In the genomic region with DNA sequence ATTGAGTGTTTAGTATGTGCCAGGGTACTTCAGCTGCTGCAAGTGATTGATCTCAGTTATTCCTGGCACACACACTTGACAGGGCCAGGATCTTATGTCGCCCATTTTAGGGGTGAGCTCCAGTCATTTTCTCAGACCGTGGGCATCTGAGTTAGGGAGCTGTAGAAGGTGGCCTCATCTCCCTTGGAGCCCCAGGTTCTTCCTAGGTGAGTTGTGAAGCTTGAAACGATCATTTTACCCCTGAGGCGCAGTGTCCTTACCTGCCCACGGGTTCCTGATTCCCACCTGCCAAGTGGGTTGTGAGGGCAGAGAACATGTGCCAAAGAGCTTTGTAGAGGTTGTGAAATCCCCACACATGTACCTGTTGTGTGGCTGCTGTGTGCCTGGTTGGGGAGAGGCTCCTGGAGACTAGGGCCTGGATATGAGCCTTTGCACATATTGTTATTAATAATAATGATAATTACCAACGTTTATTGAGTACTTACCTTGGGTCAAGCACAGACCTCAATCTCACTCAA, we compare ENCODE assay signal across 27 cellular contexts. TPM values are rescaled to one million over a fixed set of nuclear protein-coding genes. Genes with fewer than 3 reads are reported as not detected.
A peak's percentile ranks its signal among the peaks of the same experiment; 100 is the strongest.
DNase-seq lines count a peak whose midpoint lies in the region; ATAC-seq and TF ChIP-seq lines count a peak whose summit lies in the region.
"Had no signal": no experiment of that assay in that cellular context is flagged by ENCODE, and none has a peak within 500 bp of the region (broad histone marks: within the 10 kb centered on the region; RNA-seq: fewer than 3 reads in every experiment).

No MANE protein-coding gene starts in this region.

- no peaks in the 10 kb centered on the region for H3K79me2 ChIP-seq in OCI-LY7 (ENCODE audit: insufficient read depth, low read depth, low read length)

- H3K4me1 Mint-ChIP-seq in Calu3 (ENCODE audit: low read depth, unreplicated experiment) (peaks cover 48% of the 10 kb centered on the region), osteocyte (ENCODE audit: unreplicated experiment) (peaks cover 18% of the 10 kb centered on the region), CD14-positive monocyte (peaks cover 19% of the 10 kb centered on the region)

- TF ChIP-seq CTCF in Calu3 (IDR thresholded peaks at IDR 0.05; ENCODE audit: unreplicated experiment): peak; percentile 17
- no peak for TF ChIP-seq CTCF in RWPE2 (IDR thresholded peaks at IDR 0.05; ENCODE audit: poor library complexity, severe bottlenecking)
- no peak for TF ChIP-seq CTCF in osteocyte (IDR thresholded peaks at IDR 0.05)
- no peak for TF ChIP-seq CTCF in CD14-positive monocyte (IDR thresholded peaks at IDR 0.05)
- TF ChIP-seq CTCF in OCI-LY7 (conservative IDR thresholded peaks at IDR 0.05; ENCODE audit: low read length): no peak

- H3K9ac ChIP-seq in iPS-20b (ENCODE audit: low read depth, low read length): no peak overlapping the region

- H3K27ac ChIP-seq in RWPE2 (ENCODE audit: poor library complexity, severe bottlenecking) (no peak overlapping the region), iPS-20b (ENCODE audit: low read length) (no peak overlapping the region), OCI-LY7 (ENCODE audit: low read depth, low read length, poor library complexity, severe bottlenecking) (no peak overlapping the region)
- H3K27ac ChIP-seq: ascending aorta, C4-2B, esophagus squamous epithelium, SK-N-MC, uterus had no signal

- peaks cover 20% of the 10 kb centered on the region for H3K36me3 Mint-ChIP-seq in Calu3 (ENCODE audit: insufficient read depth, unreplicated experiment)
- no peaks in the 10 kb centered on the region for H3K36me3 Mint-ChIP-seq in osteocyte (ENCODE audit: unreplicated experiment)
- H3K36me3 Mint-ChIP-seq in CD14-positive monocyte: peaks cover 0 to 5% of the 10 kb centered on the region in 2 donors
- H3K36me3 Mint-ChIP-seq: activated naive CD4-positive, alpha-beta T cell treated with anti-CD3 and anti-CD28 coated beads, Interleukin-2, amount 50 U/mL, for 24 hours had no signal

- H3K4me1 ChIP-seq in RWPE2 (ENCODE audit: insufficient read depth, poor library complexity, severe bottlenecking): no peaks in the 10 kb centered on the region
- no peaks in the 10 kb centered on the region; the same call in none of the 2 replicates for H3K4me1 ChIP-seq in iPS-20b (ENCODE audit: insufficient read depth, low read length)
- no peaks in the 10 kb centered on the region for H3K4me1 ChIP-seq in OCI-LY7 (ENCODE audit: insufficient read depth, low read length, poor library complexity, severe bottlenecking)
- H3K4me1 ChIP-seq: ascending aorta had no signal

- no peak for ATAC-seq in RWPE2 (ENCODE audit: low read depth)

- H2AFZ ChIP-seq in OCI-LY7 (ENCODE audit: low read length): no peak overlapping the region

- H3K9me3 Mint-ChIP-seq in Calu3 (ENCODE audit: low read depth, unreplicated experiment) (no peaks in the 10 kb centered on the region), osteocyte (ENCODE audit: unreplicated experiment) (no peaks in the 10 kb centered on the region), CD14-positive monocyte (peaks cover 0 to 11% (median 5%) of the 10 kb centered on the region in 7 donors)
- H3K9me3 Mint-ChIP-seq: activated naive CD4-positive, alpha-beta T cell treated with anti-CD3 and anti-CD28 coated beads, Interleukin-2, amount 50 U/mL, for 24 hours; T-helper 2 cell treated with Interferon-gamma antibody and Interleukin-4, amounts not matched to agents 5 μg/mL and 100 μg/mL, for 36 hours had no signal

- CTCF ChIA-PET in Calu3 (lab: Charles Lee) (interaction anchor here (1.4 kb wide), 1 partner anchor 53 kb away, joined by 3 read pairs; no protein-coding TSS in a partner anchor), OCI-LY7 (lab: Charles Lee; ENCODE audit: unreplicated experiment) (no interaction called here)

- BruUV-seq in Calu3 (replicated peaks; lab: Mats Ljungman, UMichigan) (no TSS peak), OCI-LY7 (replicated peaks; lab: Mats Ljungman, UMichigan) (no TSS peak)

- H3K4me2 ChIP-seq in OCI-LY7 (ENCODE audit: low read length): no peak overlapping the region

- POLR2A ChIA-PET in OCI-LY7 (lab: Charles Lee): no interaction called here

- H3K27me3 Mint-ChIP-seq in Calu3 (ENCODE audit: unreplicated experiment) (no peaks in the 10 kb centered on the region), osteocyte (ENCODE audit: unreplicated experiment) (peaks cover 3% of the 10 kb centered on the region), CD14-positive monocyte (ENCODE audit: low read depth in 3 of 3) (peaks cover 42 to 60% (median 48%) of the 10 kb centered on the region in 3 donors)

- H3K9me3 ChIP-seq in RWPE2 (ENCODE audit: severe bottlenecking) (no peaks in the 10 kb centered on the region), iPS-20b (ENCODE audit: insufficient read depth, low read depth, low read length) (no peaks in the 10 kb centered on the region), OCI-LY7 (ENCODE audit: low read length) (no peaks in the 10 kb centered on the region)
- H3K9me3 ChIP-seq: ascending aorta, esophagus squamous epithelium, uterus had no signal

- no peaks in the 10 kb centered on the region for H3K36me3 ChIP-seq in RWPE2 (ENCODE audit: low read depth)
- no peaks in the 10 kb centered on the region for H3K36me3 ChIP-seq in iPS-20b (ENCODE audit: insufficient read depth, low read depth, low read length)
- H3K36me3 ChIP-seq in OCI-LY7 (ENCODE audit: insufficient read depth, low read length): no peaks in the 10 kb centered on the region
- H3K36me3 ChIP-seq: ascending aorta, esophagus squamous epithelium, uterus had no signal

- intact Hi-C loops in Calu3 (cut with micrococcal nuclease; ENCODE audit: unreplicated experiment): loop anchor here (5.0 to 10.0 kb wide), 2 partner anchors 187 to 191 kb away; partner anchors contain the start of gene PABPC1L
- intact Hi-C loops in CD14-positive monocyte (cut with micrococcal nuclease): no loop called here
- intact Hi-C loops in OCI-LY7 (cut with micrococcal nuclease; ENCODE audit: unreplicated experiment): no loop called here

- no peaks in the 10 kb centered on the region; the same call in 1 of the 2 replicates for H4K20me1 ChIP-seq in OCI-LY7 (ENCODE audit: insufficient read depth, low read length)

- H3K4me3 ChIP-seq in RWPE2 (ENCODE audit: severe bottlenecking) (no peak overlapping the region), iPS-20b (ENCODE audit: low read length) (peak overlapping the region; percentile 44; the same call in 1 of the 2 replicates), OCI-LY7 (ENCODE audit: low read depth, low read length, poor library complexity, severe bottlenecking) (no peak overlapping the region)
- H3K4me3 ChIP-seq: ascending aorta, SK-N-MC, uterus had no signal

- H3K4me3 Mint-ChIP-seq in Calu3 (ENCODE audit: low read depth, unreplicated experiment): peak overlapping the region; percentile 69
- H3K4me3 Mint-ChIP-seq in osteocyte (ENCODE audit: unreplicated experiment): peak overlapping the region; percentile 64
- peak overlapping the region in 1 of 2 donors; percentile 69 for H3K4me3 Mint-ChIP-seq in CD14-positive monocyte
- H3K4me3 Mint-ChIP-seq: activated naive CD4-positive, alpha-beta T cell treated with anti-CD3 and anti-CD28 coated beads, Interleukin-2, amount 50 U/mL, for 24 hours; T-helper 2 cell treated with Interferon-gamma antibody and Interleukin-4, amounts not matched to agents 5 μg/mL and 100 μg/mL, for 36 hours had no signal

- H3K27me3 ChIP-seq in RWPE2 (ENCODE audit: insufficient read depth, poor library complexity, severe bottlenecking): peaks cover 19% of the 10 kb centered on the region
- H3K27me3 ChIP-seq in iPS-20b (ENCODE audit: insufficient read depth, low read length): peaks cover 54% of the 10 kb centered on the region
- H3K27me3 ChIP-seq: ascending aorta had no signal

- no peaks in the 10 kb centered on the region for H3K9me2 ChIP-seq in OCI-LY7 (ENCODE audit: insufficient read depth, low read length)

- H3K27ac Mint-ChIP-seq in Calu3 (ENCODE audit: unreplicated experiment) (peak overlapping the region; percentile 21), osteocyte (ENCODE audit: unreplicated experiment) (no peak overlapping the region), CD14-positive monocyte (no peak overlapping the region)
- H3K27ac Mint-ChIP-seq: activated naive CD4-positive, alpha-beta T cell treated with anti-CD3 and anti-CD28 coated beads, Interleukin-2, amount 50 U/mL, for 24 hours; T-helper 2 cell treated with Interferon-gamma antibody and Interleukin-4, amounts not matched to agents 5 μg/mL and 100 μg/mL, for 36 hours had no signal

- DNase-seq in Calu3 (no peak), RWPE2 (ENCODE audit: low spot score) (peak; percentile 60), osteocyte (ENCODE audit: extremely low spot score, unreplicated experiment) (no peak), CD14-positive monocyte (ENCODE audit: low spot score) (no peak), amniotic stem cell (lab: John Stamatoyannopoulos, UW) (no peak), OCI-LY7 (ENCODE audit: low spot score) (no peak)
- no peak for DNase-seq in effector CD4-positive, alpha-beta T cell
- DNase-seq: activated T-cell treated with anti-CD3 and anti-CD28 coated beads, Interleukin-2, amount 50 U/mL, for 48 hours; DMS 273 treated with DMSO at 0.1 percent for 48 hours; esophagus squamous epithelium; GF-D8; GOT3; NCI-H1092 treated with DMSO at 0.1 percent for 48 hours; NCI-H2029 treated with DMSO at 0.1 percent for 48 hours; NCI-H446 treated with DMSO at 0.1 percent for 48 hours; nucleus accumbens; uterus had no signal

RNA-seq across cellular contexts. Expression of gene KCNS1, which starts 0.5 kb away (rescaled TPM):
- total RNA-seq in Calu3 (2022) (10.4 and 10.7 TPM in 2 replicates), osteocyte (0.26 and 0.30 TPM in 2 replicates), OCI-LY7 (2022) (not detected in 2 replicates)
- polyA plus RNA-seq in CD14-positive monocyte: under 1 TPM in 1 of 2 donors, not detected in 1; 0.23 TPM
- total RNA-seq in OCI-LY7 (2014; rRNA removed; shearing (Covaris generic)): not detected in 2 replicates
- total RNA-seq: ascending aorta, HT-29, subcutaneous adipose tissue had no signal

RNA-seq across cellular contexts. Expression of gene WFDC5, which starts 13.6 kb away (rescaled TPM):
- not detected in 2 replicates for total RNA-seq in Calu3 (2022)
- total RNA-seq in osteocyte: not detected in 2 replicates
- polyA plus RNA-seq in CD14-positive monocyte: not detected
- total RNA-seq in OCI-LY7 (2014; rRNA removed; shearing (Covaris generic)): not detected in 2 replicates
- not detected in 2 replicates for total RNA-seq in OCI-LY7 (2022)
- total RNA-seq: ascending aorta, HT-29, right cardiac atrium, RPMI7951, subcutaneous adipose tissue, uterus had no signal
- polyA plus RNA-seq: right cardiac atrium had no signal

RNA-seq across cellular contexts. Expression of gene WFDC12, which starts 22.9 kb away (rescaled TPM):
- total RNA-seq in Calu3 (2022): not detected in 2 replicates
- total RNA-seq in osteocyte: not detected in 2 replicates
- not detected for polyA plus RNA-seq in CD14-positive monocyte
- total RNA-seq in OCI-LY7 (2014; rRNA removed; shearing (Covaris generic)): not detected in 2 replicates
- total RNA-seq in OCI-LY7 (2022): not detected in 2 replicates
- total RNA-seq: ascending aorta, HT-29, right cardiac atrium, RPMI7951, subcutaneous adipose tissue, uterus had no signal
- polyA plus RNA-seq: right cardiac atrium had no signal
